ENCODE assay signal across 23 cellular contexts in genomic region chr10:120580651-120581259, GRCh38.
DNase-seq lines count a peak whose midpoint lies in the region; ATAC-seq and TF ChIP-seq lines count a peak whose summit lies in the region.
"Had no signal": no experiment of that assay in that cellular context is flagged by ENCODE, and none has a peak within 500 bp of the region (broad histone marks: within the 10 kb centered on the region; RNA-seq: fewer than 3 reads in every experiment).

No MANE protein-coding gene starts in this region.

- no peak for ATAC-seq in GM23338
- no peak for ATAC-seq in GM18870 (IDR thresholded peaks at IDR 0.05; ENCODE audit: unreplicated experiment)
- ATAC-seq in HG02840 (IDR thresholded peaks at IDR 0.05; ENCODE audit: low FRiP score, unreplicated experiment): no peak
- ATAC-seq: activated CD8-positive, alpha-beta T cell treated with anti-CD3 and anti-CD28 coated beads, Interleukin-2, amount 10 ng/mL, durations not matched to agents 7 days and 5 days; heart right ventricle; naive thymus-derived CD8-positive, alpha-beta T cell had no signal

- DNase-seq in GM23338 (ENCODE audit: low spot score): no peak
- DNase-seq in cerebellar nuclear complex (lab: John Stamatoyannopoulos, UW): peak; percentile 42 to 78
- DNase-seq in left kidney (ENCODE audit: low read depth, low spot score): peak; percentile 82
- peak; percentile 11 for DNase-seq in putamen (ENCODE audit: low spot score)
- no peak for DNase-seq in NCI-H2227 treated with DMSO at 0.1 percent for 48 hours (lab: John Stamatoyannopoulos, UW)
- no peak for DNase-seq in dermis blood vessel endothelial cell
- DNase-seq: activated CD8-positive, alpha-beta T cell treated with anti-CD3 and anti-CD28 coated beads, Interleukin-2, amount 10 ng/mL, durations not matched to agents 7 days and 5 days; activated naive CD4-positive, alpha-beta T cell treated with anti-CD3 and anti-CD28 coated beads, Interleukin-2, amount 50 U/mL, for 16 hours; activated T-cell treated with anti-CD3 and anti-CD28 coated beads, Interleukin-2, amount 50 U/mL, for 48 hours; aorta; CD4-positive, CD25-positive, alpha-beta regulatory T cell; DMS79; GOT3; heart right ventricle; immature natural killer cell; naive thymus-derived CD8-positive, alpha-beta T cell; NCI-H748 treated with DMSO at 0.1 percent for 48 hours; OCI-M1; SHP77; stimulated activated CD4-positive, alpha-beta T cell treated with anti-CD3 and anti-CD28 coated beads, Interleukin-12 subunit alpha, Interleukin-12 subunit beta, amount 100 ng/mL, for 4 hours had no signal

- H2AFZ ChIP-seq in GM23338: 0 out of 2 replicates have a peak overlapping the region, but pooled peaks have one; percentile 47

- H3K4me1 Mint-ChIP-seq in GM23338: peaks cover 15% of the 10 kb centered on the region
- H3K4me1 Mint-ChIP-seq: CD4-positive, CD25-positive, alpha-beta regulatory T cell; naive thymus-derived CD8-positive, alpha-beta T cell had no signal

- no peak overlapping the region for H3K4me2 ChIP-seq in GM23338

- H3K9me3 Mint-ChIP-seq in GM23338: no peaks in the 10 kb centered on the region; the same call in 2 of the 3 replicates
- H3K9me3 Mint-ChIP-seq: immature natural killer cell had no signal

- H3K27me3 ChIP-seq in GM23338 (ENCODE audit: insufficient read depth): no peaks in the 10 kb centered on the region
- H3K27me3 ChIP-seq: heart right ventricle had no signal

- no peak overlapping the region for H3K27ac ChIP-seq in GM23338 (ENCODE audit: low read depth)
- H3K27ac ChIP-seq: heart right ventricle had no signal

- H3K4me3 Mint-ChIP-seq in GM23338: no peak overlapping the region
- H3K4me3 Mint-ChIP-seq: activated CD8-positive, alpha-beta T cell treated with anti-CD3 and anti-CD28 coated beads, Interleukin-2, amount 10 ng/mL, durations not matched to agents 7 days and 5 days; immature natural killer cell; naive thymus-derived CD8-positive, alpha-beta T cell had no signal

- H3K79me2 ChIP-seq in GM23338 (replicated peaks; ENCODE audit: insufficient read depth): no peaks in the 10 kb centered on the region

- peaks cover 3% of the 10 kb centered on the region for H3K27me3 Mint-ChIP-seq in GM23338 (ENCODE audit: insufficient read depth, low read depth, poor library complexity)
- H3K27me3 Mint-ChIP-seq: CD4-positive, CD25-positive, alpha-beta regulatory T cell had no signal

- H4K20me1 ChIP-seq in GM23338 (replicated peaks; ENCODE audit: insufficient read depth): no peaks in the 10 kb centered on the region

- no peaks in the 10 kb centered on the region for H3K36me3 ChIP-seq in GM23338 (ENCODE audit: insufficient read depth)
- H3K36me3 ChIP-seq: heart right ventricle had no signal

- no peaks in the 10 kb centered on the region for H3F3A ChIP-seq in GM23338 (replicated peaks; ENCODE audit: low read depth)

- no peaks in the 10 kb centered on the region for H3K36me3 Mint-ChIP-seq in GM23338 (ENCODE audit: low read depth)
- H3K36me3 Mint-ChIP-seq: CD4-positive, CD25-positive, alpha-beta regulatory T cell; immature natural killer cell; naive thymus-derived CD8-positive, alpha-beta T cell had no signal

- peaks cover 4% of the 10 kb centered on the region; the same call in 1 of the 2 replicates for H3K9me2 ChIP-seq in GM23338 (ENCODE audit: insufficient read depth)

- no peak overlapping the region for H3K4me3 ChIP-seq in GM23338
- H3K4me3 ChIP-seq: heart right ventricle, lung had no signal

- no peaks in the 10 kb centered on the region for H3K4me1 ChIP-seq in GM23338 (ENCODE audit: insufficient read depth)
- H3K4me1 ChIP-seq: heart right ventricle had no signal

- 0 out of 2 replicates have a peak overlapping the region, but pooled peaks have one; percentile 38 for H3K27ac Mint-ChIP-seq in GM23338
- H3K27ac Mint-ChIP-seq: activated CD8-positive, alpha-beta T cell treated with anti-CD3 and anti-CD28 coated beads, Interleukin-2, amount 10 ng/mL, durations not matched to agents 7 days and 5 days; CD4-positive, CD25-positive, alpha-beta regulatory T cell; naive thymus-derived CD8-positive, alpha-beta T cell had no signal

- no peak for TF ChIP-seq CTCF in GM23338 (conservative IDR thresholded peaks at IDR 0.05; ENCODE audit: low read depth in 2 of 2)

TF ChIP-seq in GM23338, 12 proteins besides CTCF, POLR2A, EP300 and RAD21 (continues in another document):
- no peak for TF ChIP-seq EZH2phosphoT487 (IDR thresholded peaks at IDR 0.05; ENCODE audit: unreplicated experiment)
- no peak for TF ChIP-seq POLR2AphosphoS5 (IDR thresholded peaks at IDR 0.05; ENCODE audit: low read depth)
- no peak for TF ChIP-seq ETS1 (IDR thresholded peaks at IDR 0.05)
- TF ChIP-seq CREB1 (CRISPR knock-in tag; IDR thresholded peaks at IDR 0.05; ENCODE audit: low read depth): no peak
- no peak for TF ChIP-seq ZNF462 (CRISPR knock-in tag; IDR thresholded peaks at IDR 0.05)
- TF ChIP-seq NANOG (IDR thresholded peaks at IDR 0.05; ENCODE audit: borderline replicate concordance): no peak
- no peak for TF ChIP-seq ZNF331 (CRISPR knock-in tag; IDR thresholded peaks at IDR 0.05; ENCODE audit: low read depth)
- TF ChIP-seq EZH2 (IDR thresholded peaks at IDR 0.05; ENCODE audit: low read depth, unreplicated experiment): no peak
- TF ChIP-seq STAT1 (IDR thresholded peaks at IDR 0.05; ENCODE audit: unreplicated experiment): no peak
- no peak for TF ChIP-seq ZNF114 (CRISPR knock-in tag; IDR thresholded peaks at IDR 0.05)
- TF ChIP-seq JUNB (IDR thresholded peaks at IDR 0.05; ENCODE audit: unreplicated experiment): no peak

Comparison
In these comparisons a context has a peak if more than half of its experiments do, and no peak if none do; other contexts are left out.
1. DNase-seq: peak in cerebellar nuclear complex (2 of 2), left kidney (single experiment) and putamen (single experiment); none in GM23338 (single experiment), NCI-H2227 treated with DMSO at 0.1 percent for 48 hours (single experiment) and dermis blood vessel endothelial cell (single experiment).